Comparison of ENCODE assay signal across 1 cellular context in genomic region chr16:48361012-48361411, GRCh38.
A peak's percentile ranks its signal among the peaks of the same experiment; 100 is the strongest.
TF ChIP-seq lines count a peak whose summit lies in the region.

No MANE protein-coding gene starts in this region.

TF ChIP-seq in GM12878, 131 proteins besides CTCF, POLR2A, EP300 and RAD21 (continued from another document):
- peak; percentile 95 for TF ChIP-seq PAX5 (IDR thresholded peaks at IDR 0.05; ENCODE audit: borderline replicate concordance, low read depth, low read length)
- TF ChIP-seq PML (IDR thresholded peaks at IDR 0.05; ENCODE audit: low read length), result 0 out of 2 replicates have a peak, but pooled peaks have one; percentile 48
- TF ChIP-seq ELK1 (IDR thresholded peaks at IDR 0.05; ENCODE audit: low read depth, low read length), result no peak
- TF ChIP-seq RUNX3 (IDR thresholded peaks at IDR 0.05; ENCODE audit: low read length), result peak; percentile 66
- no peak for TF ChIP-seq RB1 (IDR thresholded peaks at IDR 0.05; ENCODE audit: borderline replicate concordance)
- TF ChIP-seq EED (IDR thresholded peaks at IDR 0.05; ENCODE audit: low read depth), result no peak
- TF ChIP-seq POLR2AphosphoS5 (IDR thresholded peaks at IDR 0.05; ENCODE audit: low read length), result 0 out of 2 replicates have a peak, but pooled peaks have one; percentile 26
- TF ChIP-seq USF2 (IDR thresholded peaks at IDR 0.05; ENCODE audit: borderline replicate concordance, low read depth, low read length), result no peak
- TF ChIP-seq POU2F2 (IDR thresholded peaks at IDR 0.05; ENCODE audit: borderline replicate concordance, low read depth, low read length), result peak; percentile 40; the same call in 1 of the 3 replicates
- peak; percentile 59; the same call in 1 of the 2 replicates for TF ChIP-seq CREM (IDR thresholded peaks at IDR 0.05; ENCODE audit: low read depth)
- TF ChIP-seq DPF2 (IDR thresholded peaks at IDR 0.05), result 0 out of 2 replicates have a peak, but pooled peaks have one; percentile 60
- TF ChIP-seq BCL11A (IDR thresholded peaks at IDR 0.05; ENCODE audit: low read depth, low read length), result peak; percentile 78; the same call in 1 of the 2 replicates
- peak; percentile 17 to 60; a peak in 2 of 4 replicates for TF ChIP-seq IKZF2 (IDR thresholded peaks at IDR 0.05)
- TF ChIP-seq CBX5 (IDR thresholded peaks at IDR 0.05; ENCODE audit: low read depth), result no peak
- TF ChIP-seq PKNOX1 (IDR thresholded peaks at IDR 0.05), result peak; percentile 80
- TF ChIP-seq EGR1 (IDR thresholded peaks at IDR 0.05; ENCODE audit: borderline replicate concordance in 1 of 2, low read depth in 2 of 2, low read length in 2 of 2), result peak in 1 of 2 experiments; percentile 98; a peak in 2 of 3 replicates
- peak; percentile 69 for TF ChIP-seq NFIC (IDR thresholded peaks at IDR 0.05; ENCODE audit: low read depth, low read length)
- TF ChIP-seq SREBF2 (IDR thresholded peaks at IDR 0.05; ENCODE audit: low read length), result no peak
- no peak for TF ChIP-seq BACH1 (IDR thresholded peaks at IDR 0.05; ENCODE audit: borderline replicate concordance)
- TF ChIP-seq SMARCA5 (IDR thresholded peaks at IDR 0.05), result no peak
- TF ChIP-seq HDAC2 (IDR thresholded peaks at IDR 0.05), result no peak
- TF ChIP-seq IRF4 (IDR thresholded peaks at IDR 0.05; ENCODE audit: low read depth, low read length), result peak; percentile 61
- TF ChIP-seq ZNF384 (IDR thresholded peaks at IDR 0.05; ENCODE audit: borderline replicate concordance, low read depth, low read length), result peak; percentile 65
- peak; percentile 50; the same call in 1 of the 2 replicates for TF ChIP-seq MTA3 (IDR thresholded peaks at IDR 0.05; ENCODE audit: borderline replicate concordance, low read length)
- peak; percentile 49 for TF ChIP-seq SKIL (IDR thresholded peaks at IDR 0.05; ENCODE audit: low read depth, poor library complexity, severe bottlenecking)
- TF ChIP-seq TCF3 (IDR thresholded peaks at IDR 0.05; ENCODE audit: borderline replicate concordance, insufficient read depth, low read depth, low read length), result peak; percentile 34; the same call in 1 of the 2 replicates
- TF ChIP-seq MTA2 (IDR thresholded peaks at IDR 0.05; ENCODE audit: low read depth), result peak; percentile 66
- peak; percentile 58; the same call in 1 of the 2 replicates for TF ChIP-seq JUNB (IDR thresholded peaks at IDR 0.05)
- TF ChIP-seq CHD4 (IDR thresholded peaks at IDR 0.05), result no peak
- TF ChIP-seq ZNF24 (IDR thresholded peaks at IDR 0.05), result no peak
- no peak for TF ChIP-seq HCFC1 (IDR thresholded peaks at IDR 0.05; ENCODE audit: low read length)
- TF ChIP-seq YY1 (IDR thresholded peaks at IDR 0.05; ENCODE audit: low read depth, low read length), result peak; percentile 74
- no peak for TF ChIP-seq TBL1XR1 (IDR thresholded peaks at IDR 0.05; ENCODE audit: low read depth, low read length)
- peak; percentile 56; the same call in 1 of the 2 replicates for TF ChIP-seq RELB (IDR thresholded peaks at IDR 0.05; ENCODE audit: low read depth)
- TF ChIP-seq ATF7 (IDR thresholded peaks at IDR 0.05; ENCODE audit: low read depth), result peak; percentile 85
- TF ChIP-seq ATF2 (IDR thresholded peaks at IDR 0.05; ENCODE audit: low read length), result peak; percentile 43; the same call in 1 of the 2 replicates
- peak; percentile 50 for TF ChIP-seq PBX3 (IDR thresholded peaks at IDR 0.05; ENCODE audit: insufficient replicate concordance, low read depth, low read length)
- TF ChIP-seq NR2C1 (IDR thresholded peaks at IDR 0.05), result no peak
- TF ChIP-seq SIX5 (IDR thresholded peaks at IDR 0.05; ENCODE audit: low read depth, low read length, severe bottlenecking), result no peak
